19 cellular contexts compared by ENCODE assay signal in genomic region chr5:78287169-78287568, GRCh38.
"Had no signal": no experiment of that assay in that cellular context is flagged by ENCODE, and none has a peak within 500 bp of the region (broad histone marks: within the 10 kb centered on the region; RNA-seq: fewer than 3 reads in every experiment).

No MANE protein-coding gene starts in this region.

- ATAC-seq: activated CD4-positive, alpha-beta T cell treated with anti-CD3 and anti-CD28 coated beads for 36 hours had no signal

- H3K27me3 ChIP-seq: adrenal gland, esophagus muscularis mucosa, stomach, upper lobe of right lung had no signal

- H3K9me3 Mint-ChIP-seq: activated CD4-positive, alpha-beta memory T cell treated with anti-CD3 and anti-CD28 coated beads for 36 hours; nephron; T-helper 1 cell treated with Interleukin-12 subunit alpha and Interleukin-12 subunit beta and Interleukin-4 antibody, amounts not matched to agents 30 μg/mL and 1 μg/mL, for 36 hours had no signal

- H3K9me3 ChIP-seq: adrenal gland, esophagus muscularis mucosa, psoas muscle, stomach, thoracic aorta, upper lobe of right lung had no signal

- H3K27ac ChIP-seq: adrenal gland, esophagus muscularis mucosa, psoas muscle, stomach, thoracic aorta, upper lobe of right lung, WERI-Rb-1 had no signal

- H3K4me3 Mint-ChIP-seq: activated CD4-positive, alpha-beta memory T cell treated with anti-CD3 and anti-CD28 coated beads for 36 hours; activated CD4-positive, alpha-beta T cell treated with anti-CD3 and anti-CD28 coated beads for 36 hours; activated CD8-positive, alpha-beta memory T cell treated with anti-CD3 and anti-CD28 coated beads, Interleukin-2, amount 10 ng/mL, durations not matched to agents 7 days and 5 days; nephron; T-helper 1 cell treated with Interleukin-12 subunit alpha and Interleukin-12 subunit beta and Interleukin-4 antibody, amounts not matched to agents 30 μg/mL and 1 μg/mL, for 36 hours had no signal

- FAIRE-seq: colon had no signal

- H3K4me3 ChIP-seq: adrenal gland, esophagus muscularis mucosa, psoas muscle, stomach, thoracic aorta, upper lobe of right lung had no signal

- H3K27me3 Mint-ChIP-seq: activated CD4-positive, alpha-beta memory T cell treated with anti-CD3 and anti-CD28 coated beads for 36 hours; activated CD4-positive, alpha-beta T cell treated with anti-CD3 and anti-CD28 coated beads for 36 hours; activated CD8-positive, alpha-beta memory T cell treated with anti-CD3 and anti-CD28 coated beads, Interleukin-2, amount 10 ng/mL, durations not matched to agents 7 days and 5 days had no signal

- H3K27ac Mint-ChIP-seq: activated CD4-positive, alpha-beta memory T cell treated with anti-CD3 and anti-CD28 coated beads for 36 hours; activated CD4-positive, alpha-beta T cell treated with anti-CD3 and anti-CD28 coated beads for 36 hours; nephron; T-helper 1 cell treated with Interleukin-12 subunit alpha and Interleukin-12 subunit beta and Interleukin-4 antibody, amounts not matched to agents 30 μg/mL and 1 μg/mL, for 36 hours had no signal

- DNase-seq: activated CD4-positive, alpha-beta memory T cell treated with anti-CD3 and anti-CD28 coated beads for 36 hours; activated CD4-positive, alpha-beta T cell treated with anti-CD3 and anti-CD28 coated beads for 36 hours; activated CD8-positive, alpha-beta memory T cell treated with anti-CD3 and anti-CD28 coated beads, Interleukin-2, amount 10 ng/mL, durations not matched to agents 7 days and 5 days; activated effector memory CD4-positive, alpha-beta T cell treated with Interleukin-2 at 50 U/mL for 16 hours; activated naive CD4-positive, alpha-beta T cell treated with anti-CD3 and anti-CD28 coated beads, Interleukin-2, amount 50 U/mL, for 16 hours; activated T-cell treated with anti-CD3 and anti-CD28 coated beads, Interleukin-2, amount 50 U/mL, for 1 hour; hippocampal formation; psoas muscle; stimulated activated CD4-positive, alpha-beta T cell treated with anti-CD3 and anti-CD28 coated beads, Interleukin-12 subunit alpha, Interleukin-12 subunit beta, amount 100 ng/mL, for 4 hours; stimulated activated CD4-positive, alpha-beta T cell treated with anti-CD3 and anti-CD28 coated beads, Interleukin-2, amount 100 ng/mL, for 24 hours; stomach; upper lobe of right lung; WERI-Rb-1 had no signal

- H3K36me3 ChIP-seq: adrenal gland, esophagus muscularis mucosa, stomach, thoracic aorta, upper lobe of right lung, WERI-Rb-1 had no signal
